Comparison of ENCODE assay signal across 24 cellular contexts in the genomic region with DNA sequence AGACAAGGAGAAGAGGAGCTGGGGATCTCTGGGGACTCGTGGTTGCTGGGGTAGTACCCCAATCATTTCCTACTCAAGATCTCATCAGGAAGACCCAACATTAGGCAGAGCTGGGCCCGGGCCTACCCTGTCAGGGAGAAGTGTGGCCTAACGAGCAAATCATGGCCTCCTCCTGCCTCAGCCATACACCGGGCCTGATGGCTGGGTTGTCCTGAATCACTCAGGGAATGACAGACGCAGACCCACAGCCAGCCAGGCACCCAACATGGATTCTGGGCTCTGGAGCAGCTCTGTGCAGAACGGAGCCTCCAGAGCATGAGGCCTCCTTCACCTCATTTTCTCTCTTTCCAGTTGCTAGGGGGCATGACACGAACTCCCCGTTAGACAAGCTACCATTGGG. TPM values are rescaled to one million over a fixed set of nuclear protein-coding genes. Genes with fewer than 3 reads are reported as not detected.
DNase-seq lines count a peak whose midpoint lies in the region; ATAC-seq and TF ChIP-seq lines count a peak whose summit lies in the region.
"Had no signal": no experiment of that assay in that cellular context is flagged by ENCODE, and none has a peak within 500 bp of the region (broad histone marks: within the 10 kb centered on the region; RNA-seq: fewer than 3 reads in every experiment).

No MANE protein-coding gene starts in this region.

- H3K4me1 Mint-ChIP-seq in CD14-positive monocyte (no peaks in the 10 kb centered on the region), activated B cell treated with CpG ODN at 0.5 μM for 24 hours (no peaks in the 10 kb centered on the region)
- no peaks in the 10 kb centered on the region for H3K4me1 Mint-ChIP-seq in activated CD4-positive, alpha-beta T cell treated with anti-CD3 and anti-CD28 coated beads for 36 hours
- H3K4me1 Mint-ChIP-seq: activated naive CD8-positive, alpha-beta T cell treated with anti-CD3 and anti-CD28 coated beads for 36 hours; T-cell had no signal

- POLR2A ChIA-PET in activated B cell treated with CpG ODN at 0.5 μM for 24 hours (lab: Charles Lee): no interaction called here
- POLR2A ChIA-PET in activated CD4-positive, alpha-beta T cell treated with anti-CD3 and anti-CD28 coated beads for 36 hours (lab: Charles Lee): no interaction called here

- H3K9me3 Mint-ChIP-seq in CD14-positive monocyte: no peaks in the 10 kb centered on the region
- H3K9me3 Mint-ChIP-seq in activated B cell treated with CpG ODN at 0.5 μM for 24 hours: no peaks in the 10 kb centered on the region
- no peaks in the 10 kb centered on the region for H3K9me3 Mint-ChIP-seq in activated CD4-positive, alpha-beta T cell treated with anti-CD3 and anti-CD28 coated beads for 36 hours (ENCODE audit: low read depth)
- H3K9me3 Mint-ChIP-seq: activated naive CD8-positive, alpha-beta T cell treated with anti-CD3 and anti-CD28 coated beads for 36 hours; nephron; T-cell had no signal

- TF ChIP-seq CTCF in CD14-positive monocyte (IDR thresholded peaks at IDR 0.05) (no peak), activated B cell treated with CpG ODN at 0.5 μM for 24 hours (IDR thresholded peaks at IDR 0.05) (no peak), suprapubic skin (IDR thresholded peaks at IDR 0.05) (no peak)

- H3K27ac Mint-ChIP-seq in CD14-positive monocyte (no peak overlapping the region), activated B cell treated with CpG ODN at 0.5 μM for 24 hours (no peak overlapping the region)
- no peak overlapping the region for H3K27ac Mint-ChIP-seq in activated CD4-positive, alpha-beta T cell treated with anti-CD3 and anti-CD28 coated beads for 36 hours
- H3K27ac Mint-ChIP-seq: activated naive CD8-positive, alpha-beta T cell treated with anti-CD3 and anti-CD28 coated beads for 36 hours; T-cell had no signal

- H3K4me3 Mint-ChIP-seq in CD14-positive monocyte: no peak overlapping the region
- no peak overlapping the region for H3K4me3 Mint-ChIP-seq in activated B cell treated with CpG ODN at 0.5 μM for 24 hours
- H3K4me3 Mint-ChIP-seq in activated CD4-positive, alpha-beta T cell treated with anti-CD3 and anti-CD28 coated beads for 36 hours: no peak overlapping the region
- H3K4me3 Mint-ChIP-seq: activated naive CD8-positive, alpha-beta T cell treated with anti-CD3 and anti-CD28 coated beads for 36 hours; nephron; T-cell had no signal

- H3K27me3 Mint-ChIP-seq in CD14-positive monocyte (ENCODE audit: low read depth in 3 of 3) (peaks cover 2 to 7% (median 3%) of the 10 kb centered on the region in 3 donors), activated B cell treated with CpG ODN at 0.5 μM for 24 hours (peaks cover 5% of the 10 kb centered on the region)
- H3K27me3 Mint-ChIP-seq in activated CD4-positive, alpha-beta T cell treated with anti-CD3 and anti-CD28 coated beads for 36 hours: no peaks in the 10 kb centered on the region
- H3K27me3 Mint-ChIP-seq: activated naive CD8-positive, alpha-beta T cell treated with anti-CD3 and anti-CD28 coated beads for 36 hours had no signal

- H3K4me3 ChIP-seq in suprapubic skin: no peak overlapping the region
- H3K4me3 ChIP-seq: ovary, skin epidermis had no signal

- H3K27me3 ChIP-seq in suprapubic skin: no peaks in the 10 kb centered on the region
- H3K27me3 ChIP-seq: ovary had no signal

- H3K36me3 ChIP-seq in suprapubic skin: no peaks in the 10 kb centered on the region
- H3K36me3 ChIP-seq: ovary had no signal

- WGBS in suprapubic skin: 85% methylated on average over 8 of the region's 8 CpGs

- no peak overlapping the region for H3K27ac ChIP-seq in suprapubic skin
- H3K27ac ChIP-seq: ovary, RWPE1, skin epidermis had no signal

- DNase-seq in CD14-positive monocyte (ENCODE audit: low spot score): peak; percentile 9
- peak; percentile 1 for DNase-seq in activated B cell treated with CpG ODN at 0.5 μM for 24 hours
- peak; percentile 26 for DNase-seq in left lobe of liver (ENCODE audit: low spot score)
- DNase-seq in suprapubic skin (ENCODE audit: low spot score in 2 of 2): peak; percentile 32 to 55
- no peak for DNase-seq in NCI-H526 treated with DMSO at 0.1 percent for 48 hours (lab: John Stamatoyannopoulos, UW)
- DNase-seq in activated CD4-positive, alpha-beta T cell treated with anti-CD3 and anti-CD28 coated beads for 36 hours: no peak
- DNase-seq: activated CD4-positive, alpha-beta T cell treated with anti-CD3 and anti-CD28 coated beads, Interleukin-2, amount 50 U/mL, for 48 hours; activated naive CD8-positive, alpha-beta T cell treated with anti-CD3 and anti-CD28 coated beads for 36 hours; anterior cingulate cortex; foreskin fibroblast; NCI-H1105; NCI-H1930; NCI-H2171 treated with DMSO at 0.1 percent for 48 hours; NCI-H510A treated with DMSO at 0.1 percent for 48 hours; OCI-M1; retina; stimulated activated naive CD4-positive, alpha-beta T cell treated with Interleukin-2 at 50 U/mL for 16 hours had no signal

- H3K4me1 ChIP-seq in suprapubic skin: no peaks in the 10 kb centered on the region

- H3K36me3 Mint-ChIP-seq in CD14-positive monocyte (no peaks in the 10 kb centered on the region), activated B cell treated with CpG ODN at 0.5 μM for 24 hours (ENCODE audit: low read depth) (no peaks in the 10 kb centered on the region)
- no peaks in the 10 kb centered on the region for H3K36me3 Mint-ChIP-seq in activated CD4-positive, alpha-beta T cell treated with anti-CD3 and anti-CD28 coated beads for 36 hours (ENCODE audit: low read depth)
- H3K36me3 Mint-ChIP-seq: activated naive CD8-positive, alpha-beta T cell treated with anti-CD3 and anti-CD28 coated beads for 36 hours; T-cell had no signal

- ATAC-seq in activated B cell treated with CpG ODN at 0.5 μM for 24 hours (ENCODE audit: low read depth) (no peak), left lobe of liver (no peak)
- ATAC-seq in activated CD4-positive, alpha-beta T cell treated with anti-CD3 and anti-CD28 coated beads for 36 hours: no peak
- ATAC-seq in activated CD4-positive, CD25-positive, alpha-beta regulatory T cell treated with anti-CD3 and anti-CD28 coated beads, Interleukin-2, amount 50 U/mL, for 24 hours: no peak
- ATAC-seq: T-cell had no signal

- intact Hi-C loops in CD14-positive monocyte (cut with micrococcal nuclease): no loop called here
- intact Hi-C loops in activated B cell treated with CpG ODN at 0.5 μM for 24 hours (cut with micrococcal nuclease): no loop called here
- intact Hi-C loops in activated CD4-positive, alpha-beta T cell treated with anti-CD3 and anti-CD28 coated beads for 36 hours (cut with DNase I, micrococcal nuclease): no loop called here

- H3K9me3 ChIP-seq in suprapubic skin: no peaks in the 10 kb centered on the region
- H3K9me3 ChIP-seq: ovary had no signal

- TF ChIP-seq POLR2A in suprapubic skin (IDR thresholded peaks at IDR 0.05): no peak

- TF ChIP-seq EP300 in suprapubic skin (IDR thresholded peaks at IDR 0.05): no peak

- CTCF ChIA-PET in activated B cell treated with CpG ODN at 0.5 μM for 24 hours (lab: Charles Lee): no interaction called here
- CTCF ChIA-PET in activated CD4-positive, alpha-beta T cell treated with anti-CD3 and anti-CD28 coated beads for 36 hours (lab: Charles Lee): interaction anchor here (0.5 to 0.6 kb wide), 2 partner anchors 77 to 229 kb away, joined by 3 read pairs; no protein-coding TSS in a partner anchor

RNA-seq across cellular contexts. Expression of gene ITGA11, which starts 19.7 kb away (rescaled TPM):
- polyA plus RNA-seq in CD14-positive monocyte: under 1 TPM in 1 of 2 donors, not detected in 1; 0.01 TPM
- total RNA-seq in activated B cell treated with CpG ODN at 0.5 μM for 24 hours: not detected in 2 replicates
- total RNA-seq in left lobe of liver: 0.88 TPM
- 1 to 10 TPM in 3 of 4 donors, under 1 TPM in 1; 0.83 to 3.6 (median 2.0) TPM for total RNA-seq in suprapubic skin
- total RNA-seq in activated CD4-positive, alpha-beta T cell treated with anti-CD3 and anti-CD28 coated beads for 36 hours: 1 to 10 TPM; 2.9 to 3.2 TPM
- total RNA-seq: SK-MEL-5 had no signal

Comparison
In these comparisons a context has a peak if more than half of its experiments do, and no peak if none do; other contexts are left out.
1. DNase-seq: peak in CD14-positive monocyte (single experiment), activated B cell treated with CpG ODN at 0.5 μM for 24 hours (single experiment), left lobe of liver (single experiment) and suprapubic skin (2 of 2); none in NCI-H526 treated with DMSO at 0.1 percent for 48 hours (single experiment) and activated CD4-positive, alpha-beta T cell treated with anti-CD3 and anti-CD28 coated beads for 36 hours (single experiment).